14 cellular contexts compared by ENCODE assay signal in genomic region chr12:98470469-98471082, GRCh38. TPM values are rescaled to one million over a fixed set of nuclear protein-coding genes. Genes with fewer than 3 reads are reported as not detected.
DNase-seq lines count a peak whose midpoint lies in the region; ATAC-seq and TF ChIP-seq lines count a peak whose summit lies in the region.
"Had no signal": no experiment of that assay in that cellular context is flagged by ENCODE, and none has a peak within 500 bp of the region (broad histone marks: within the 10 kb centered on the region; RNA-seq: fewer than 3 reads in every experiment).

No MANE protein-coding gene starts in this region.

- H3K36me3 ChIP-seq in endodermal cell (ENCODE audit: control insufficient read depth, insufficient read depth, low read length) = no peaks in the 10 kb centered on the region
- H3K36me3 ChIP-seq: sigmoid colon, thyroid gland had no signal

- H3K4me1 Mint-ChIP-seq in endodermal cell (no peaks in the 10 kb centered on the region), WTC11 (no peaks in the 10 kb centered on the region)
- H3K4me1 Mint-ChIP-seq: B cell had no signal

- no peaks in the 10 kb centered on the region for H3K27me3 ChIP-seq in endodermal cell (ENCODE audit: control insufficient read depth, insufficient read depth, low read length, poor library complexity, severe bottlenecking)
- H3K27me3 ChIP-seq: sigmoid colon, thyroid gland had no signal

- H3K4me3 ChIP-seq in GM12865 (ENCODE audit: low read depth, low read length) (no peak overlapping the region), endodermal cell (ENCODE audit: low read length) (no peak overlapping the region)
- H3K4me3 ChIP-seq: sigmoid colon, thyroid gland had no signal

- H3K4me3 Mint-ChIP-seq in endodermal cell (no peak overlapping the region), WTC11 (no peak overlapping the region)
- H3K4me3 Mint-ChIP-seq: activated T-cell treated with anti-CD3 and anti-CD28 coated beads, Interleukin-2, amount 50 U/mL, for 24 hours; B cell had no signal

- DNase-seq in GM12865 (ENCODE audit: low read depth) (peak; percentile 22), endodermal cell (peak; percentile 24), HCEC 1CT (no peak), WTC11 (ENCODE audit: low spot score) (no peak), NCI-H748 treated with DMSO at 0.1 percent for 48 hours (lab: John Stamatoyannopoulos, UW) (no peak)
- DNase-seq: activated T-cell treated with anti-CD3 and anti-CD28 coated beads, Interleukin-2, amount 50 U/mL, for 24 hours; midbrain; NCI-H2081 treated with DMSO at 0.1 percent for 48 hours; sigmoid colon; thyroid gland had no signal

- H3K9me3 ChIP-seq in endodermal cell (ENCODE audit: control insufficient read depth, low read length) = no peaks in the 10 kb centered on the region
- H3K9me3 ChIP-seq: sigmoid colon, thyroid gland had no signal

- no peak for TF ChIP-seq CTCF in GM12865 (IDR thresholded peaks at IDR 0.05; ENCODE audit: insufficient read depth, low read depth, low read length, missing control alignments)
- TF ChIP-seq CTCF in endodermal cell (conservative IDR thresholded peaks at IDR 0.05) = no peak
- no peak for TF ChIP-seq CTCF in WTC11 (IDR thresholded peaks at IDR 0.05)

- ATAC-seq in GM21526 (IDR thresholded peaks at IDR 0.05; ENCODE audit: low FRiP score, unreplicated experiment) (peak; percentile 73), HG03521 (IDR thresholded peaks at IDR 0.05; ENCODE audit: unreplicated experiment) (peak; percentile 48), GM18868 (IDR thresholded peaks at IDR 0.05; ENCODE audit: unreplicated experiment) (no peak), WTC11 (no peak)

- no peak overlapping the region for H3K27ac ChIP-seq in endodermal cell (ENCODE audit: low read depth, low read length)
- H3K27ac ChIP-seq: sigmoid colon, thyroid gland had no signal

- H3K4me1 ChIP-seq in endodermal cell (ENCODE audit: control insufficient read depth, insufficient read depth, low read length) = no peaks in the 10 kb centered on the region

- H3K9me3 Mint-ChIP-seq in endodermal cell (no peaks in the 10 kb centered on the region), WTC11 (no peaks in the 10 kb centered on the region)
- H3K9me3 Mint-ChIP-seq: activated T-cell treated with anti-CD3 and anti-CD28 coated beads, Interleukin-2, amount 50 U/mL, for 24 hours had no signal

- 91 to 95% methylated on average over 4 to 6 of the region's 6 CpGs for WGBS in endodermal cell (ENCODE audit: insufficient coverage in 1 of 2, insufficient read length in 1 of 2), 2 experiments

- H3K36me3 Mint-ChIP-seq in endodermal cell (ENCODE audit: low read depth) (no peaks in the 10 kb centered on the region), WTC11 (no peaks in the 10 kb centered on the region)

- POLR2A ChIA-PET in WTC11 (lab: Charles Lee) = interaction anchor here (0.5 kb wide), 1 partner anchor 118 kb away, joined by 10 read pairs; no protein-coding TSS in a partner anchor

- H3K27me3 Mint-ChIP-seq in endodermal cell (ENCODE audit: insufficient read depth) (no peaks in the 10 kb centered on the region), WTC11 (ENCODE audit: low read depth) (no peaks in the 10 kb centered on the region)
- H3K27me3 Mint-ChIP-seq: activated T-cell treated with anti-CD3 and anti-CD28 coated beads, Interleukin-2, amount 50 U/mL, for 24 hours had no signal

- CTCF ChIA-PET in WTC11 (lab: Charles Lee) = no interaction called here

- H3K27ac Mint-ChIP-seq in endodermal cell (no peak overlapping the region), WTC11 (no peak overlapping the region)
- H3K27ac Mint-ChIP-seq: activated T-cell treated with anti-CD3 and anti-CD28 coated beads, Interleukin-2, amount 50 U/mL, for 24 hours; B cell had no signal

- no peak overlapping the region for H3K9ac ChIP-seq in endodermal cell (ENCODE audit: extremely low read depth, low read length, poor library complexity, severe bottlenecking)

TF ChIP-seq in WTC11, 78 proteins besides CTCF, POLR2A, EP300 and RAD21 (continues in another document):
- TF ChIP-seq GABPB1 (CRISPR knock-in tag; IDR thresholded peaks at IDR 0.05) (no peak), ZNF416 (CRISPR knock-in tag; IDR thresholded peaks at IDR 0.05) (no peak), ERG (CRISPR knock-in tag; IDR thresholded peaks at IDR 0.05) (no peak), CREB1 (CRISPR knock-in tag; IDR thresholded peaks at IDR 0.05) (no peak), ATF1 (CRISPR knock-in tag; IDR thresholded peaks at IDR 0.05) (no peak), IRF2 (CRISPR knock-in tag; IDR thresholded peaks at IDR 0.05; ENCODE audit: borderline replicate concordance, low read depth) (no peak), AFF4 (CRISPR knock-in tag; IDR thresholded peaks at IDR 0.05; ENCODE audit: borderline replicate concordance) (no peak), SMAD4 (CRISPR knock-in tag; IDR thresholded peaks at IDR 0.05) (no peak), PREB (CRISPR knock-in tag; IDR thresholded peaks at IDR 0.05; ENCODE audit: borderline replicate concordance) (no peak), EMX1 (CRISPR knock-in tag; IDR thresholded peaks at IDR 0.05) (no peak), ZNF317 (CRISPR knock-in tag; IDR thresholded peaks at IDR 0.05; ENCODE audit: borderline replicate concordance, low read depth) (no peak)

RNA-seq across cellular contexts. Expression of gene TMPO, which starts 44.8 kb away (rescaled TPM):
- total RNA-seq in endodermal cell (100 to 1,000 TPM; 176 to 203 TPM), WTC11 (2021) (171 to 177 TPM (median 176 TPM) in 3 replicates)
- polyA plus RNA-seq in endodermal cell (2013, experiment 1 of 2) = 186 TPM
- polyA plus RNA-seq in endodermal cell (2013, experiment 2 of 2) = 205 TPM

Comparison
In these comparisons a context has a peak if more than half of its experiments do, and no peak if none do; other contexts are left out.
1. DNase-seq: peak in GM12865 (single experiment) and endodermal cell (single experiment); none in HCEC 1CT (single experiment), WTC11 (single experiment) and NCI-H748 treated with DMSO at 0.1 percent for 48 hours (single experiment).
2. ATAC-seq: peak in GM21526 (single experiment) and HG03521 (single experiment); none in GM18868 (single experiment) and WTC11 (single experiment).